In the genomic region with DNA sequence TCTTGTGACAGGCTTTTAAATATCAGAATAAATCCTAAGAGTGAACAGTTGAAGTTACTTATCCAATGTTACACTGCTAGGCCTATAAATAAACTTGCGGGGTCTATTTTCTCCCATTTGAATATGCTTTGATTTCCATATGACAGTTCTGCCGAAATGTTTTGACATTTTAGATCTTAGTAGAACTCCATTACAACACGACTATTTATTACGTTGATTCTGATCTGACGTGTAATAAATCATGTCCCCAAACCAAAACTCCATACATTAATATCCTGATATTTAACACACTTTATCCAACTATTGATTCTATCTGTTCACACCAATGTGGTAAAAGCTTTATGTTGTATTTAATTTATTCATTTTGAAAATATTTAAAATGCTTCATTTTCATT, we compare ENCODE assay signal across 8 cellular contexts. TPM values are rescaled to one million over a fixed set of nuclear protein-coding genes. Genes with fewer than 3 reads are reported as not detected.
A peak's percentile ranks its signal among the peaks of the same experiment; 100 is the strongest.
DNase-seq lines count a peak whose midpoint lies in the region; ATAC-seq and TF ChIP-seq lines count a peak whose summit lies in the region.

No MANE protein-coding gene starts in this region.

- intact Hi-C loops in left cardiac atrium (cut with DNase I): loop anchor here (5.0 kb wide), 2 partner anchors 234 to 239 kb away; no protein-coding TSS in a partner anchor

- WGBS in upper lobe of left lung, 2 donors: 40 to 43% methylated on average over 5 of the region's 5 CpGs

- H3K9me3 ChIP-seq in cardiac muscle cell (ENCODE audit: low read depth): no peaks in the 10 kb centered on the region
- H3K9me3 ChIP-seq in upper lobe of left lung: no peaks in the 10 kb centered on the region

- no peak for TF ChIP-seq CTCF in cardiac muscle cell (IDR thresholded peaks at IDR 0.05; ENCODE audit: low read depth, low read length)
- no peak for TF ChIP-seq CTCF in astrocyte of the cerebellum (IDR thresholded peaks at IDR 0.05; ENCODE audit: low read depth, low read length, missing control alignments)
- no peak for TF ChIP-seq CTCF in upper lobe of left lung (IDR thresholded peaks at IDR 0.05)

- H3K36me3 Mint-ChIP-seq in memory B cell: peaks cover 2% of the 10 kb centered on the region

- peak overlapping the region; percentile 93 for H3K4me3 Mint-ChIP-seq in memory B cell

- in situ Hi-C loops in astrocyte of the cerebellum (cut with HindIII; ENCODE audit: low sequenced_read_pairs): loop anchor here (10.0 kb wide), 1 partner anchor 256 kb away; no protein-coding TSS in a partner anchor

- H3K4me3 ChIP-seq in cardiac muscle cell: peak overlapping the region; percentile 37
- peak overlapping the region; percentile 59 for H3K4me3 ChIP-seq in astrocyte of the cerebellum (ENCODE audit: low read depth, low read length)
- peak overlapping the region; percentile 33 to 64 (median 53) for H3K4me3 ChIP-seq in upper lobe of left lung

- H3K27ac Mint-ChIP-seq in memory B cell: peak overlapping the region; percentile 97

- peak overlapping the region; percentile 52 for H3K27ac ChIP-seq in cardiac muscle cell
- peak overlapping the region; percentile 84 to 95 (median 89) for H3K27ac ChIP-seq in upper lobe of left lung

- H3K27me3 ChIP-seq in cardiac muscle cell (no peaks in the 10 kb centered on the region), upper lobe of left lung (no peaks in the 10 kb centered on the region)

- H3K27me3 Mint-ChIP-seq in memory B cell: no peaks in the 10 kb centered on the region

- H3K9me3 Mint-ChIP-seq in memory B cell: peaks cover 2% of the 10 kb centered on the region

- H3K4me1 Mint-ChIP-seq in memory B cell: peaks cover 24% of the 10 kb centered on the region

- H3K36me3 ChIP-seq in cardiac muscle cell (no peaks in the 10 kb centered on the region), upper lobe of left lung (no peaks in the 10 kb centered on the region)

- DNase-seq in cardiac muscle cell (ENCODE audit: low read depth in 1 of 2, low spot score in 1 of 2) (no peak), left cardiac atrium (no peak), astrocyte of the cerebellum (ENCODE audit: low read depth) (no peak), memory B cell (ENCODE audit: low spot score in 2 of 2) (no peak), upper lobe of left lung (no peak), NCI-H1694 treated with DMSO at 0.1 percent for 48 hours (lab: John Stamatoyannopoulos, UW) (no peak), amniotic stem cell (lab: John Stamatoyannopoulos, UW) (no peak)

- ATAC-seq in left cardiac atrium: no peak
- no peak for ATAC-seq in memory B cell (ENCODE audit: low read depth)
- ATAC-seq in upper lobe of left lung (ENCODE audit: low FRiP score in 2 of 2): no peak
- no peak for ATAC-seq in HG02973 (IDR thresholded peaks at IDR 0.05; ENCODE audit: unreplicated experiment)

- no peak for TF ChIP-seq POLR2A in upper lobe of left lung (IDR thresholded peaks at IDR 0.05)

- peaks cover 5% of the 10 kb centered on the region for H3K4me1 ChIP-seq in cardiac muscle cell (ENCODE audit: low read depth)
- H3K4me1 ChIP-seq in upper lobe of left lung: peaks cover 10 to 33% (median 20%) of the 10 kb centered on the region in 4 donors

- no peak for TF ChIP-seq EP300 in upper lobe of left lung (IDR thresholded peaks at IDR 0.05)

RNA-seq across cellular contexts. Expression of gene NEMF, which starts 16.1 kb away (rescaled TPM):
- total RNA-seq in cardiac muscle cell (33.9 and 43.9 TPM in 2 replicates), left cardiac atrium (10 to 100 TPM; 48.6 to 60.5 TPM), upper lobe of left lung (100 to 1,000 TPM in 2 of 6 donors, 10 to 100 TPM in 4; 47.9 to 293 (median 73.7) TPM)
- polyA plus RNA-seq in cardiac muscle cell: 71.9 and 80.5 TPM in 2 replicates

RNA-seq across cellular contexts. Expression of gene ARF6, which starts 24.2 kb away (rescaled TPM):
- 22.5 and 23.3 TPM in 2 replicates for total RNA-seq in cardiac muscle cell
- 27.8 and 28.4 TPM in 2 replicates for polyA plus RNA-seq in cardiac muscle cell
- total RNA-seq in left cardiac atrium: 10 to 100 TPM; 28.6 to 38.0 TPM
- 10 to 100 TPM; 21.0 to 81.8 (median 61.0) TPM for total RNA-seq in upper lobe of left lung
